ENCODE assay signal across 24 cellular contexts in genomic region chr11:36011574-36011973, GRCh38.
DNase-seq lines count a peak whose midpoint lies in the region; ATAC-seq, FAIRE-seq and TF ChIP-seq lines count a peak whose summit lies in the region.
"Had no signal": no experiment of that assay in that cellular context is flagged by ENCODE, and none has a peak within 500 bp of the region (broad histone marks: within the 10 kb centered on the region; RNA-seq: fewer than 3 reads in every experiment).

No MANE protein-coding gene starts in this region.

- FAIRE-seq in K562 (lab: Jason Lieb, UNC) = no peak
- FAIRE-seq: D721Med, GM12892 had no signal

- no peak for TF ChIP-seq POLR2A in breast epithelium (IDR thresholded peaks at IDR 0.05)
- no peak for TF ChIP-seq POLR2A in K562 (conservative IDR thresholded peaks at IDR 0.05)

- no peak overlapping the region for H3K4ac ChIP-seq in mesenchymal stem cell (ENCODE audit: low read depth in 1 of 2, low read length in 2 of 2)

- no peak for TF ChIP-seq EP300 in K562 (IDR thresholded peaks at IDR 0.05; ENCODE audit: low read length)

- H3K4me1 Mint-ChIP-seq in MCF 10A (ENCODE audit: insufficient read depth, unreplicated experiment) = peaks cover 69% of the 10 kb centered on the region
- H3K4me1 Mint-ChIP-seq: CD8-positive, alpha-beta memory T cell had no signal

- H3K18ac ChIP-seq in mesenchymal stem cell (ENCODE audit: low read depth in 1 of 2, low read length in 2 of 2) = no peak overlapping the region

- H3K27ac ChIP-seq in breast epithelium (no peak overlapping the region), RWPE2 (ENCODE audit: poor library complexity, severe bottlenecking) (peak overlapping the region; percentile 95), K562 (ENCODE audit: extremely low read depth, low read depth, low read length) (no peak overlapping the region), mesenchymal stem cell (ENCODE audit: low read length, poor library complexity, severe bottlenecking) (no peak overlapping the region)
- H3K27ac ChIP-seq: 22Rv1; BLaER1 treated with 17β-estradiol and CSF1 and Interleukin-3, amounts not matched to agents 10 nM and 100 nM had no signal

- H3K4me3 ChIP-seq in breast epithelium (no peak overlapping the region), RWPE2 (ENCODE audit: severe bottlenecking) (no peak overlapping the region), K562 (no peak overlapping the region), mesenchymal stem cell (ENCODE audit: insufficient read depth in 1 of 2, low read depth in 1 of 2, low read length in 2 of 2) (no peak overlapping the region)
- H3K4me3 ChIP-seq: BLaER1 treated with 17β-estradiol and CSF1 and Interleukin-3, amounts not matched to agents 10 nM and 100 nM had no signal

- no peaks in the 10 kb centered on the region for H4K20me1 ChIP-seq in K562 (replicated peaks; ENCODE audit: control insufficient read depth, insufficient read depth, low read length)

- H2BK5ac ChIP-seq in mesenchymal stem cell (ENCODE audit: low read depth, low read length, poor library complexity, severe bottlenecking) = no peak overlapping the region

- H2BK12ac ChIP-seq in mesenchymal stem cell (ENCODE audit: low read length in 2 of 2) = no peak overlapping the region

- H3K9me3 ChIP-seq in breast epithelium (no peaks in the 10 kb centered on the region), RWPE2 (ENCODE audit: severe bottlenecking) (no peaks in the 10 kb centered on the region), K562 (replicated peaks; ENCODE audit: control insufficient read depth, insufficient read depth, low read depth, low read length) (no peaks in the 10 kb centered on the region), mesenchymal stem cell (ENCODE audit: control insufficient read depth, low read length) (no peaks in the 10 kb centered on the region)
- H3K9me3 ChIP-seq: BE2C had no signal

- no peaks in the 10 kb centered on the region for H3K9me3 Mint-ChIP-seq in MCF 10A (ENCODE audit: unreplicated experiment)
- H3K9me3 Mint-ChIP-seq: CD4-positive, alpha-beta T cell; CD8-positive, alpha-beta memory T cell had no signal

- H3K23ac ChIP-seq in mesenchymal stem cell (ENCODE audit: low read length in 2 of 2) = no peak overlapping the region

- in situ Hi-C loops in K562 (cut with MboI) = no loop called here

- intact Hi-C loops in MCF 10A (cut with micrococcal nuclease) (no loop called here), breast epithelium (cut with DNase I; ENCODE audit: low total_unique reads) (no loop called here), K562 (cut with micrococcal nuclease) (no loop called here)

- CTCF ChIA-PET in MCF 10A (lab: Yijun Ruan, JAX) (interaction anchor here (0.5 to 2.2 kb wide), 2 partner anchors 183 to 190 kb away, joined by 4 to 10 read pairs; no protein-coding TSS in a partner anchor), K562 (lab: Yijun Ruan, JAX; ENCODE audit: low intra/inter-chr PET ratio) (no interaction called here)

- H2AFZ ChIP-seq in K562 (ENCODE audit: low read depth, low read length) (no peak overlapping the region), mesenchymal stem cell (ENCODE audit: low read depth, low read length) (no peak overlapping the region)

- no peak overlapping the region for H2AK5ac ChIP-seq in mesenchymal stem cell (ENCODE audit: low read length, severe bottlenecking)

- H3K4me1 ChIP-seq in breast epithelium (peaks cover 3 to 15% of the 10 kb centered on the region in 2 donors), RWPE2 (ENCODE audit: insufficient read depth, poor library complexity, severe bottlenecking) (peaks cover 69% of the 10 kb centered on the region), K562 (replicated peaks in 1 of 2; ENCODE audit: control insufficient read depth in 2 of 2, insufficient read depth in 2 of 2, low read length in 2 of 2) (no peaks in the 10 kb centered on the region), mesenchymal stem cell (ENCODE audit: control insufficient read depth, insufficient read depth, low read depth, low read length) (peaks cover 3% of the 10 kb centered on the region)

- H3K4me2 ChIP-seq in K562 (ENCODE audit: insufficient read depth, low read length) (no peak overlapping the region), mesenchymal stem cell (ENCODE audit: low read length, poor library complexity, severe bottlenecking) (no peak overlapping the region)

- H3K27me3 ChIP-seq in breast epithelium = no peaks in the 10 kb centered on the region
- no peaks in the 10 kb centered on the region for H3K27me3 ChIP-seq in RWPE2 (ENCODE audit: insufficient read depth, poor library complexity, severe bottlenecking)
- H3K27me3 ChIP-seq in K562 (ENCODE audit: control insufficient read depth in 2 of 2, insufficient read depth in 2 of 2, low read length in 2 of 2) = peaks cover 2 to 13% of the 10 kb centered on the region in 2 experiments; a peak in 2 of 5 replicates
- H3K27me3 ChIP-seq in mesenchymal stem cell (ENCODE audit: control insufficient read depth in 1 of 2, insufficient read depth in 1 of 2, low read length in 2 of 2) = no peaks in the 10 kb centered on the region
- H3K27me3 ChIP-seq: BE2C; BLaER1 treated with 17β-estradiol and CSF1 and Interleukin-3, amounts not matched to agents 10 nM and 100 nM had no signal

- H3K79me2 ChIP-seq in K562 (ENCODE audit: control insufficient read depth, insufficient read depth, low read length) = no peaks in the 10 kb centered on the region

- no peak overlapping the region for H3K9ac ChIP-seq in K562 (ENCODE audit: insufficient read depth in 1 of 2, low read depth in 2 of 2, low read length in 2 of 2)
- no peak overlapping the region for H3K9ac ChIP-seq in mesenchymal stem cell (ENCODE audit: low read length)
- H3K9ac ChIP-seq: BLaER1 treated with 17β-estradiol and CSF1 and Interleukin-3, amounts not matched to agents 10 nM and 100 nM had no signal

- H4K91ac ChIP-seq in mesenchymal stem cell (ENCODE audit: low read length) = no peak overlapping the region

- peaks cover 15% of the 10 kb centered on the region for H3K36me3 Mint-ChIP-seq in MCF 10A (ENCODE audit: insufficient read depth, unreplicated experiment)
- H3K36me3 Mint-ChIP-seq: CD14-positive monocyte; CD8-positive, alpha-beta memory T cell had no signal

- no peaks in the 10 kb centered on the region for H3K9me1 ChIP-seq in K562 (ENCODE audit: control insufficient read depth, insufficient read depth, low read length)

- WGBS in K562 (ENCODE audit: insufficient coverage, low coverage, missing lambda C conversion rate) = 7% methylated on average over 5 of the region's 5 CpGs
- WGBS in mesenchymal stem cell = 95% methylated on average over 5 of the region's 5 CpGs

- no peak for DNase-seq in MCF 10A (ENCODE audit: unreplicated experiment)
- DNase-seq in breast epithelium (ENCODE audit: low spot score in 2 of 2) = no peak
- no peak for DNase-seq in RWPE2 (ENCODE audit: low spot score)
- DNase-seq in K562 (ENCODE audit: extremely low read depth in 1 of 4, low spot score in 3 of 4) = no peak
- DNase-seq in mesenchymal stem cell = no peak
- no peak for DNase-seq in LoVo (ENCODE audit: low spot score)
- DNase-seq in DMS53 (lab: John Stamatoyannopoulos, UW) = no peak
- no peak for DNase-seq in HPDE6-E6E7 (ENCODE audit: extremely low spot score)
- DNase-seq: ACHN; AML-193; BE2C; CD4-positive, alpha-beta T cell; CD8-positive, alpha-beta memory T cell; DMS 273 treated with DMSO at 0.1 percent for 48 hours; DMS79 treated with DMSO at 0.1 percent for 48 hours; GF-D8; GOT3; H7; HCEC 1CT had no signal

- BruUV-seq in MCF 10A (replicated peaks; lab: Mats Ljungman, UMichigan) (no TSS peak), K562 (replicated peaks; lab: Mats Ljungman, UMichigan) (no TSS peak)

- H3K79me1 ChIP-seq in mesenchymal stem cell (replicated peaks; ENCODE audit: low read length, poor library complexity, severe bottlenecking) = peaks cover 34% of the 10 kb centered on the region

- TF ChIP-seq CTCF in MCF 10A (IDR thresholded peaks at IDR 0.05; ENCODE audit: unreplicated experiment) (no peak), breast epithelium (IDR thresholded peaks at IDR 0.05) (no peak), RWPE2 (IDR thresholded peaks at IDR 0.05; ENCODE audit: poor library complexity, severe bottlenecking) (no peak), K562 (IDR thresholded peaks at IDR 0.05 in 2 of 3, conservative IDR thresholded peaks at IDR 0.05 in 1 of 3; ENCODE audit: insufficient read depth in 2 of 3, low read depth in 1 of 3, low read length in 3 of 3) (no peak)

- ATAC-seq in RWPE2 (ENCODE audit: low read depth) (no peak), K562 (no peak)

- no peak overlapping the region for H2BK120ac ChIP-seq in mesenchymal stem cell (ENCODE audit: low read depth, low read length)

- no peaks in the 10 kb centered on the region for H3K36me3 ChIP-seq in breast epithelium
- no peaks in the 10 kb centered on the region for H3K36me3 ChIP-seq in RWPE2 (ENCODE audit: low read depth)
- no peaks in the 10 kb centered on the region for H3K36me3 ChIP-seq in K562 (ENCODE audit: control insufficient read depth, insufficient read depth, low read length)
- H3K36me3 ChIP-seq in mesenchymal stem cell (ENCODE audit: control insufficient read depth in 1 of 2, insufficient read depth in 2 of 2, low read depth in 1 of 2, low read length in 2 of 2) = no peaks in the 10 kb centered on the region
- H3K36me3 ChIP-seq: BE2C had no signal

- no peak overlapping the region for H2BK15ac ChIP-seq in mesenchymal stem cell (ENCODE audit: low read depth, poor library complexity, severe bottlenecking)

- peak overlapping the region; percentile 59 for H4K8ac ChIP-seq in mesenchymal stem cell (ENCODE audit: low read length)

- H3K4me3 Mint-ChIP-seq in MCF 10A (ENCODE audit: unreplicated experiment) = no peak overlapping the region
- H3K4me3 Mint-ChIP-seq: CD14-positive monocyte; CD4-positive, alpha-beta T cell; CD8-positive, alpha-beta memory T cell had no signal

- H3K27ac Mint-ChIP-seq in MCF 10A (ENCODE audit: low read depth, unreplicated experiment) = peak overlapping the region; percentile 80
- H3K27ac Mint-ChIP-seq: CD14-positive monocyte; CD4-positive, alpha-beta T cell; CD8-positive, alpha-beta memory T cell had no signal

- H3K27me3 Mint-ChIP-seq in MCF 10A (ENCODE audit: insufficient read depth, unreplicated experiment) = no peaks in the 10 kb centered on the region

- TF ChIP-seq RAD21 in K562 (CRISPR knock-in tag; conservative IDR thresholded peaks at IDR 0.05 in 1 of 2, IDR thresholded peaks at IDR 0.05 in 1 of 2) = no peak

- no peak overlapping the region for H3K14ac ChIP-seq in mesenchymal stem cell (ENCODE audit: low read length in 2 of 2)

- POLR2A ChIA-PET in MCF 10A (lab: Yijun Ruan, JAX) = interaction anchor here (1.0 kb wide), 1 partner anchor 11 kb away, joined by 3 read pairs; no protein-coding TSS in a partner anchor
- POLR2A ChIA-PET in K562 (lab: Yijun Ruan, JAX) = no interaction called here

TF ChIP-seq in K562, 482 proteins besides CTCF, POLR2A, EP300 and RAD21 (continues in another document):
- TF ChIP-seq IFI16 (CRISPR knock-in tag; IDR thresholded peaks at IDR 0.05) (no peak), KDM1A (IDR thresholded peaks at IDR 0.05) (0 out of 4 replicates have a peak, but pooled peaks of 1 of the 2 experiments have one; percentile 21), RBM25 (IDR thresholded peaks at IDR 0.05; ENCODE audit: low read depth, low read length, severe bottlenecking) (peak; percentile 63)
